In the genomic region with DNA sequence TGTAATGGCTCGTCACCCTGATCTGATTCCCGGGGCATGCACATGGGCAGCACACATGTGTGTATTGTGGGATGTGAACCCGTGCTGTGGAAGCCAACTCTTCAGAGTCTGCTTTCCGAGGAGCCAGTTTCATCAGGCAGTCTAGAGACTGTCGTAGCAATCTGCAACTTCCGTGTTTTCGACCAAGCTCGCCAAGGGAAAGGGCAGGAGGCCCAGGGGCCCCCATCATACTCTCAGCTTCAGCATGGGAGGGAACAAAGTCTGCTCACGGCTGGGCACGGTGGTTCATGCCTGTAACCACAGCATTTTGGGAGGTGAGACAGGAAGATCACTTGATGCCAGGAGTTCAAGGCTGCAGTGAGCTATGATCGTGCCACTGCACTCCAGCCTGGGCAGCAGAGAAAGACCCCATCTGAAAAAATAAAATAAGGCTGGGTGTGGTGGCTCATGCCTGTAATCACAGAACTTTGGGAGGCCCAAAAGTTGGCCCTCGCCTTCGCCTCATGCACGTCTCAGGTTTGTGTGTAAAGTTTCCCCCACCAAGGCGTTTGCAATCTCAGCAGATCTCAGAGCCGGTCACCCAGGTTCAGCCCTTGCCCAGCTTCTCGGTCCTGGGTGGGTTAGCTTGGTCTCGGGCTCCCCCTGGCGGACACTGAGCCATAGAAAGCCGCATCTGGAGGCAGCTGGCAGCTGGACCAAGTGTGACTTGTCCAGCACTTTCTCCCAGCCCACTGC, we compare ENCODE assay signal across 8 cellular contexts. TPM values are rescaled to one million over a fixed set of nuclear protein-coding genes. Genes with fewer than 3 reads are reported as not detected.
DNase-seq lines count a peak whose midpoint lies in the region; ATAC-seq and TF ChIP-seq lines count a peak whose summit lies in the region.

No MANE protein-coding gene starts in this region.

- intact Hi-C loops in left ventricle myocardium inferior (cut with micrococcal nuclease) = loop anchor here (5.0 to 10.0 kb wide), 2 partner anchors 84 to 203 kb away; no protein-coding TSS in a partner anchor

- H3K27ac ChIP-seq in left ventricle myocardium inferior (replicated peaks) = no peak overlapping the region

- no peak overlapping the region for H3K4me3 ChIP-seq in left ventricle myocardium inferior

- DNase-seq in GM10266 (ENCODE audit: extremely low spot score) (peak; percentile 86), NCI-H1092 (lab: John Stamatoyannopoulos, UW) (peak; percentile 74), T-helper 22 cell (ENCODE audit: low read depth) (peak; percentile 47), amygdala (lab: John Stamatoyannopoulos, UW) (peak in 54 of 56 donors; percentile 17 to 94 (median 73)), left ventricle myocardium inferior (peak; percentile 91), renal cortical epithelial cell (ENCODE audit: low read depth) (peak; percentile 59)

- peaks cover 11% of the 10 kb centered on the region for H3K4me1 ChIP-seq in left ventricle myocardium inferior

- no peak for ATAC-seq in GM21619 (IDR thresholded peaks at IDR 0.05; ENCODE audit: unreplicated experiment)
- no peak for ATAC-seq in HG03520 (IDR thresholded peaks at IDR 0.05; ENCODE audit: unreplicated experiment)

- H3K36me3 ChIP-seq in left ventricle myocardium inferior = no peaks in the 10 kb centered on the region

- H3K9me3 ChIP-seq in left ventricle myocardium inferior (replicated peaks) = no peaks in the 10 kb centered on the region

- TF ChIP-seq CTCF in GM10266 (IDR thresholded peaks at IDR 0.05; ENCODE audit: control insufficient read depth, insufficient read depth, low read depth, missing control alignments) (peak; percentile 94), left ventricle myocardium inferior (IDR thresholded peaks at IDR 0.05; ENCODE audit: borderline replicate concordance) (peak; percentile 91)

- H3K27me3 ChIP-seq in left ventricle myocardium inferior (ENCODE audit: low read depth) = peaks cover 11% of the 10 kb centered on the region

RNA-seq across cellular contexts. Expression of a gene that starts 48.5 kb away (rescaled TPM):
- total RNA-seq in left ventricle myocardium inferior (6.2 TPM), renal cortical epithelial cell (3.0 and 7.1 TPM in 2 replicates)
